In the genomic region with DNA sequence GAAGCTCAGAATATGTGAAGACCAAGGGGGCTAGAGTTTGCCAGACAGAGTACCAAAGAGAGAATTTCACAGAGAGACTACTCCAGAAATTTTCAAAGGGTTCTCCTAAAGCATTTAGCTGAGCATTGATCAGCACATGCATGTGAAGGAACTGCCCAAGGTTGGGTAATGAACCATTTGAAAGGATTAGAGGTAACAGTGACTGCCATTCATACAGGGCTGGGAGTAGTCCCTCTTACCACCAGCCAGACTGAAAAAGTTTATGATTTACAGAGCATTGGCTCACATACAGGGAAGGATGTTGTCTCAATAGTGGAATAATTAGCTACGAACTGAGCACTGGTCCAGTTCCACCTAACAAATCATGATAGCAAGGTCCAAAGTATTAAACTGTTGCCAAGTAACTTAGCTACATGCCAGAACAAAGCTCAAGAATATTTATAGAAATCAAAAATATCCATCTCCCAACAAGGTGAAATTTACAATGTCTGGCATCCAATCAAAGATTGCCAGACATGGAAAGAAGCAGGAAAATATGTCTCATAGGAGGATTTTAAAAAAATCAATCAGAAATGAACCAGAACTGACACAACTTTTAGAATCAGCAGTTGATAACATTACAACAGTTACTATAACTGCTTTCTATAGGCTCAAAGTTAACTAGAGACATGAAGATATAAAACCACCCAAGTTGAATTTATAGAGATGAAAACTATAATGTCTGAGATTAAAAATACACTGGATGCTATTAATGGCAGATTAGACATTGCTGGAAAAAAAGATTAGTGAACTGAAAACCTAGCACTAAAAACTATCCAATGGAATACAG, we compare ENCODE assay signal across 20 cellular contexts. TPM values are rescaled to one million over a fixed set of nuclear protein-coding genes. Genes with fewer than 3 reads are reported as not detected.
DNase-seq lines count a peak whose midpoint lies in the region; FAIRE-seq and TF ChIP-seq lines count a peak whose summit lies in the region.
"Had no signal": no experiment of that assay in that cellular context is flagged by ENCODE, and none has a peak within 500 bp of the region (broad histone marks: within the 10 kb centered on the region; RNA-seq: fewer than 3 reads in every experiment).

No MANE protein-coding gene starts in this region.

- H3K4me3 ChIP-seq in kidney (ENCODE audit: low read length in 2 of 2) (no peak overlapping the region), transverse colon (no peak overlapping the region)
- H3K4me3 ChIP-seq: BLaER1 treated with 17β-estradiol and CSF1 and Interleukin-3, amounts not matched to agents 10 nM and 100 nM had no signal

- intact Hi-C loops in kidney (cut with DNase I) (no loop called here), transverse colon (cut with DNase I; ENCODE audit: low total_unique reads) (no loop called here)

- H3K4me1 ChIP-seq in kidney (ENCODE audit: control insufficient read depth in 1 of 2, insufficient read depth in 1 of 2, low read depth in 1 of 2, low read length in 2 of 2) (peaks cover 0 to 4% of the 10 kb centered on the region in 2 donors), transverse colon (peaks cover 0 to 16% (median 11%) of the 10 kb centered on the region in 4 donors)

- H3K9me3 ChIP-seq in kidney (ENCODE audit: control insufficient read depth in 1 of 2, low read length in 2 of 2): peaks cover 0 to 3% of the 10 kb centered on the region in 2 donors
- H3K9me3 ChIP-seq in transverse colon: peaks cover 0 to 8% of the 10 kb centered on the region in 2 donors

- in situ Hi-C loops in transverse colon (cut with MboI; ENCODE audit: low pct_ligation_motif_present in 1 of 4, low pct_unique_long_range_greater_than_20kb in 1 of 4, low sequenced_read_pairs in 3 of 4): no loop called here

- TF ChIP-seq POLR2A in transverse colon (IDR thresholded peaks at IDR 0.05): no peak

- H3K27ac ChIP-seq in kidney (ENCODE audit: low read depth in 2 of 2, low read length in 2 of 2) (peak overlapping the region in 1 of 2 donors; percentile 36), transverse colon (peak overlapping the region; percentile 46 to 77 (median 72))
- H3K27ac ChIP-seq: BLaER1 treated with 17β-estradiol and CSF1 and Interleukin-3, amounts not matched to agents 10 nM and 100 nM had no signal

- FAIRE-seq in kidney (lab: Jason Lieb, UNC): peak; percentile 27

- peak; percentile 37 for DNase-seq in NCI-H446 treated with DMSO at 0.1 percent for 48 hours (lab: John Stamatoyannopoulos, UW)
- DNase-seq in NCI-H446 (lab: John Stamatoyannopoulos, UW): no peak
- DNase-seq in kidney: no peak
- peak; percentile 55 for DNase-seq in mucosa of gallbladder (ENCODE audit: low spot score)
- no peak for DNase-seq in transverse colon
- DNase-seq in SHP77 treated with DMSO at 0.1 percent for 48 hours (lab: John Stamatoyannopoulos, UW): no peak
- no peak for DNase-seq in DMS114 treated with DMSO at 0.1 percent for 48 hours (lab: John Stamatoyannopoulos, UW; ENCODE audit: unreplicated experiment)
- no peak for DNase-seq in A172 (ENCODE audit: low spot score)
- DNase-seq: 8988T; DMS153; HFFc6; KG1; NCI-H1048; NCI-H1436 treated with DMSO at 0.1 percent for 48 hours; NCI-H2081 treated with DMSO at 0.1 percent for 48 hours; NCI-H345; NCI-H69; NK-92 treated with Interleukin-12 subunit alpha and Interleukin-12 subunit beta, amount 100 ng/mL, for 24 hours; SIG-M5 had no signal

- no peak for TF ChIP-seq EP300 in transverse colon (IDR thresholded peaks at IDR 0.05; ENCODE audit: low read depth)

- WGBS in transverse colon (ENCODE audit: low coverage in 1 of 2), 2 donors: 33% methylated on average over 1 of the region's 1 CpG; no CpG with 5 or more reads in 1 of the 2 donors

- no peak overlapping the region for H3K9ac ChIP-seq in kidney (ENCODE audit: low read length in 2 of 2)
- H3K9ac ChIP-seq: BLaER1 treated with 17β-estradiol and CSF1 and Interleukin-3, amounts not matched to agents 10 nM and 100 nM had no signal

- no peaks in the 10 kb centered on the region for H3K27me3 ChIP-seq in transverse colon
- H3K27me3 ChIP-seq: BLaER1 treated with 17β-estradiol and CSF1 and Interleukin-3, amounts not matched to agents 10 nM and 100 nM had no signal

- TF ChIP-seq CTCF in kidney (IDR thresholded peaks at IDR 0.05; ENCODE audit: borderline replicate concordance, extremely low read depth, insufficient read depth) (no peak), transverse colon (IDR thresholded peaks at IDR 0.05) (no peak)

- H3K36me3 ChIP-seq in kidney (ENCODE audit: control insufficient read depth in 1 of 2, insufficient read depth in 2 of 2, low read length in 2 of 2) (no peaks in the 10 kb centered on the region), transverse colon (no peaks in the 10 kb centered on the region)

RNA-seq across cellular contexts. Expression of a gene that starts 25.7 kb away (rescaled TPM):
- 29.9 TPM for total RNA-seq in kidney
- polyA plus RNA-seq in kidney (ENCODE audit: insufficient read depth, low read depth, low replicate concordance): 12.5 TPM
- total RNA-seq in mucosa of gallbladder: 93.3 TPM
- total RNA-seq in transverse colon: 100 to 1,000 TPM in 2 of 4 donors, 10 to 100 TPM in 2; 47.0 to 114 (median 103) TPM
- 26.6 and 29.8 TPM in 2 replicates for total RNA-seq in A172 (2014; rRNA removed; shearing (Covaris generic))

Comparison
In these comparisons a context has a peak if more than half of its experiments do, and no peak if none do; other contexts are left out.
1. DNase-seq: peak in NCI-H446 treated with DMSO at 0.1 percent for 48 hours (single experiment) and mucosa of gallbladder (single experiment); none in NCI-H446 (0 of 2), kidney (single experiment), transverse colon (single experiment), SHP77 treated with DMSO at 0.1 percent for 48 hours (single experiment), DMS114 treated with DMSO at 0.1 percent for 48 hours (single experiment) and A172 (single experiment).